ENCODE assay signal across 19 cellular contexts in genomic region chr14:22266141-22266442, GRCh38.
DNase-seq lines count a peak whose midpoint lies in the region; ATAC-seq, FAIRE-seq and TF ChIP-seq lines count a peak whose summit lies in the region.
"Had no signal": no experiment of that assay in that cellular context is flagged by ENCODE, and none has a peak within 500 bp of the region (broad histone marks: within the 10 kb centered on the region; RNA-seq: fewer than 3 reads in every experiment).

No MANE protein-coding gene starts in this region.

- H3K4me1 ChIP-seq in foreskin keratinocyte = peaks cover 31% of the 10 kb centered on the region
- H3K4me1 ChIP-seq: uterus had no signal

- ATAC-seq in activated naive CD8-positive, alpha-beta T cell treated with anti-CD3 and anti-CD28 coated beads, Interleukin-2, amount 50 U/mL, for 24 hours = no peak
- peak; percentile 84 for ATAC-seq in foreskin keratinocyte
- no peak for ATAC-seq in stimulated activated naive CD8-positive, alpha-beta T cell treated with anti-CD3 and anti-CD28 coated beads, Interleukin-15, amount 100 ng/mL, for 72 hours

- peak overlapping the region; percentile 59 for H3K4me3 Mint-ChIP-seq in activated naive CD8-positive, alpha-beta T cell treated with anti-CD3 and anti-CD28 coated beads for 36 hours
- no peak overlapping the region for H3K4me3 Mint-ChIP-seq in activated naive CD8-positive, alpha-beta T cell treated with anti-CD3 and anti-CD28 coated beads, Interleukin-2, amount 50 U/mL, for 24 hours
- peak overlapping the region; percentile 33 to 74 for H3K4me3 Mint-ChIP-seq in stimulated activated naive CD8-positive, alpha-beta T cell treated with anti-CD3 and anti-CD28 coated beads, Interleukin-15, amount 100 ng/mL, for 72 hours

- peak overlapping the region; percentile 53 for H3K27ac ChIP-seq in foreskin keratinocyte
- H3K27ac ChIP-seq: neutrophil, uterus had no signal

- TF ChIP-seq CTCF in foreskin keratinocyte (conservative IDR thresholded peaks at IDR 0.05) = no peak

- no peaks in the 10 kb centered on the region for H3K36me3 Mint-ChIP-seq in activated naive CD8-positive, alpha-beta T cell treated with anti-CD3 and anti-CD28 coated beads for 36 hours
- no peaks in the 10 kb centered on the region for H3K36me3 Mint-ChIP-seq in activated naive CD8-positive, alpha-beta T cell treated with anti-CD3 and anti-CD28 coated beads, Interleukin-2, amount 50 U/mL, for 24 hours (ENCODE audit: low read depth)

- H3K9me3 Mint-ChIP-seq in activated naive CD8-positive, alpha-beta T cell treated with anti-CD3 and anti-CD28 coated beads for 36 hours = no peaks in the 10 kb centered on the region
- no peaks in the 10 kb centered on the region for H3K9me3 Mint-ChIP-seq in activated naive CD8-positive, alpha-beta T cell treated with anti-CD3 and anti-CD28 coated beads, Interleukin-2, amount 50 U/mL, for 24 hours
- H3K9me3 Mint-ChIP-seq in stimulated activated naive CD8-positive, alpha-beta T cell treated with anti-CD3 and anti-CD28 coated beads, Interleukin-15, amount 100 ng/mL, for 72 hours = no peaks in the 10 kb centered on the region
- H3K9me3 Mint-ChIP-seq: T-helper 2 cell treated with Interferon-gamma antibody and Interleukin-4, amounts not matched to agents 5 μg/mL and 100 μg/mL, for 36 hours had no signal

- DNase-seq in activated naive CD8-positive, alpha-beta T cell treated with anti-CD3 and anti-CD28 coated beads for 36 hours = no peak
- DNase-seq in activated naive CD8-positive, alpha-beta T cell treated with anti-CD3 and anti-CD28 coated beads, Interleukin-2, amount 50 U/mL, for 24 hours = no peak
- DNase-seq in RCC 7860 (ENCODE audit: low spot score) (peak; percentile 45), foreskin keratinocyte (peak in 1 of 2 donors; percentile 76), T-helper 1 cell (no peak), NCI-H2227 (lab: John Stamatoyannopoulos, UW; ENCODE audit: unreplicated experiment) (no peak), NCI-H510A (lab: John Stamatoyannopoulos, UW) (no peak)
- DNase-seq in stimulated activated naive CD8-positive, alpha-beta T cell treated with anti-CD3 and anti-CD28 coated beads, Interleukin-15, amount 100 ng/mL, for 72 hours = no peak
- DNase-seq: activated CD4-positive, alpha-beta T cell treated with anti-CD3 and anti-CD28 coated beads for 1 hour; MM.1S; NCI-H2029 treated with DMSO at 0.1 percent for 48 hours; NCI-H82; stimulated activated CD4-positive, alpha-beta T cell treated with anti-CD3 and anti-CD28 coated beads, Interleukin-4, amount 100 ng/mL, for 24 hours; uterus had no signal

- H3K27me3 Mint-ChIP-seq in activated naive CD8-positive, alpha-beta T cell treated with anti-CD3 and anti-CD28 coated beads for 36 hours = no peaks in the 10 kb centered on the region
- H3K27me3 Mint-ChIP-seq in activated naive CD8-positive, alpha-beta T cell treated with anti-CD3 and anti-CD28 coated beads, Interleukin-2, amount 50 U/mL, for 24 hours = peaks cover 1% of the 10 kb centered on the region
- H3K27me3 Mint-ChIP-seq in stimulated activated naive CD8-positive, alpha-beta T cell treated with anti-CD3 and anti-CD28 coated beads, Interleukin-15, amount 100 ng/mL, for 72 hours = no peaks in the 10 kb centered on the region

- H3K4me1 Mint-ChIP-seq in activated naive CD8-positive, alpha-beta T cell treated with anti-CD3 and anti-CD28 coated beads for 36 hours = peaks cover 4% of the 10 kb centered on the region
- H3K4me1 Mint-ChIP-seq in activated naive CD8-positive, alpha-beta T cell treated with anti-CD3 and anti-CD28 coated beads, Interleukin-2, amount 50 U/mL, for 24 hours = peaks cover 10% of the 10 kb centered on the region
- H3K4me1 Mint-ChIP-seq in stimulated activated naive CD8-positive, alpha-beta T cell treated with anti-CD3 and anti-CD28 coated beads, Interleukin-15, amount 100 ng/mL, for 72 hours = no peaks in the 10 kb centered on the region

- peak; percentile 12 for FAIRE-seq in RCC 7860 (lab: Jason Lieb, UNC)
- FAIRE-seq: endometrium, GM12892, H54 had no signal

- H3K27me3 ChIP-seq in foreskin keratinocyte = no peaks in the 10 kb centered on the region
- H3K27me3 ChIP-seq: neutrophil, uterus had no signal

- H3K27ac Mint-ChIP-seq in activated naive CD8-positive, alpha-beta T cell treated with anti-CD3 and anti-CD28 coated beads for 36 hours = peak overlapping the region; percentile 65
- H3K27ac Mint-ChIP-seq in activated naive CD8-positive, alpha-beta T cell treated with anti-CD3 and anti-CD28 coated beads, Interleukin-2, amount 50 U/mL, for 24 hours = no peak overlapping the region
- H3K27ac Mint-ChIP-seq in stimulated activated naive CD8-positive, alpha-beta T cell treated with anti-CD3 and anti-CD28 coated beads, Interleukin-15, amount 100 ng/mL, for 72 hours = peak overlapping the region; percentile 57 to 71
